8 cellular contexts compared by ENCODE assay signal in genomic region chr3:184135911-184136260, GRCh38. TPM values are rescaled to one million over a fixed set of nuclear protein-coding genes. Genes with fewer than 3 reads are reported as not detected.
DNase-seq lines count a peak whose midpoint lies in the region; ATAC-seq and TF ChIP-seq lines count a peak whose summit lies in the region.

No MANE protein-coding gene starts in this region.

- H3K27ac ChIP-seq in C4-2B: peak overlapping the region; percentile 99
- no peak overlapping the region for H3K27ac ChIP-seq in duodenal mucosa (ENCODE audit: low read depth, low read length)
- peak overlapping the region; percentile 79 for H3K27ac ChIP-seq in neural cell (ENCODE audit: low read length)

- H3K27me3 ChIP-seq in Loucy (ENCODE audit: insufficient read depth, low read length, poor library complexity, severe bottlenecking): no peaks in the 10 kb centered on the region
- H3K27me3 ChIP-seq in duodenal mucosa (ENCODE audit: control insufficient read depth in 1 of 2, insufficient read depth in 2 of 2, low read length in 2 of 2): no peaks in the 10 kb centered on the region
- H3K27me3 ChIP-seq in neural cell (ENCODE audit: insufficient read depth, low read depth, low read length): no peaks in the 10 kb centered on the region

- no peak for TF ChIP-seq CTCF in C4-2B (conservative IDR thresholded peaks at IDR 0.05)
- no peak for TF ChIP-seq CTCF in Loucy (conservative IDR thresholded peaks at IDR 0.05; ENCODE audit: low read length)
- TF ChIP-seq CTCF in neural cell (IDR thresholded peaks at IDR 0.05; ENCODE audit: poor library complexity, severe bottlenecking): no peak

- H4K20me1 ChIP-seq in Loucy (ENCODE audit: insufficient read depth, low read length, poor library complexity, severe bottlenecking): peaks cover 21% of the 10 kb centered on the region
- H4K20me1 ChIP-seq in neural cell (ENCODE audit: insufficient read depth): no peaks in the 10 kb centered on the region

- no peak for TF ChIP-seq EP300 in neural cell (conservative IDR thresholded peaks at IDR 0.05; ENCODE audit: poor library complexity, severe bottlenecking)

- DNase-seq in NCI-H1105 treated with DMSO at 0.1 percent for 48 hours (lab: John Stamatoyannopoulos, UW) (no peak), SIG-M5 treated with dmso at 0.1 percent for 504 hours (lab: John Stamatoyannopoulos, UW; ENCODE audit: unreplicated experiment) (no peak)

- no peaks in the 10 kb centered on the region for H3K9me3 ChIP-seq in Loucy (ENCODE audit: insufficient read depth, low read depth, low read length)
- H3K9me3 ChIP-seq in duodenal mucosa (ENCODE audit: control insufficient read depth in 1 of 2, low read length in 2 of 2): no peaks in the 10 kb centered on the region
- H3K9me3 ChIP-seq in neural cell (ENCODE audit: low read length): no peaks in the 10 kb centered on the region

- no peak for TF ChIP-seq RAD21 in neural cell (conservative IDR thresholded peaks at IDR 0.05)

- ATAC-seq in HG03196 (IDR thresholded peaks at IDR 0.05; ENCODE audit: unreplicated experiment): no peak
- ATAC-seq in HG02642 (IDR thresholded peaks at IDR 0.05; ENCODE audit: poor library complexity, unreplicated experiment): no peak

- H3K4me2 ChIP-seq in Loucy (ENCODE audit: low read depth, low read length, poor library complexity, severe bottlenecking): peak overlapping the region; percentile 88
- H3K4me2 ChIP-seq in neural cell (ENCODE audit: low read length): peak overlapping the region; percentile 83

- no peaks in the 10 kb centered on the region for H3K9me2 ChIP-seq in Loucy (replicated peaks; ENCODE audit: low read depth, low read length)
- no peaks in the 10 kb centered on the region for H3K9me2 ChIP-seq in neural cell (ENCODE audit: insufficient read depth, low read length)

- H3K9ac ChIP-seq in Loucy (ENCODE audit: low read depth, low read length, poor library complexity, severe bottlenecking): peak overlapping the region; percentile 94
- H3K9ac ChIP-seq in duodenal mucosa (ENCODE audit: low read depth in 1 of 2, low read length in 2 of 2): peak overlapping the region; percentile 98 to 99
- peak overlapping the region; percentile 81 for H3K9ac ChIP-seq in neural cell (ENCODE audit: low read length)

- H3F3A ChIP-seq in Loucy (ENCODE audit: low read depth) (no peaks in the 10 kb centered on the region), neural cell (ENCODE audit: insufficient read depth, low read length, poor library complexity, severe bottlenecking) (peaks cover 3% of the 10 kb centered on the region)

- H3K36me3 ChIP-seq in Loucy (ENCODE audit: insufficient read depth, low read length) (peaks cover 8% of the 10 kb centered on the region; the same call in 1 of the 2 replicates), duodenal mucosa (ENCODE audit: control insufficient read depth in 1 of 2, insufficient read depth in 2 of 2, low read length in 2 of 2) (peaks cover 14 to 24% of the 10 kb centered on the region in 2 donors), neural cell (ENCODE audit: insufficient read depth, low read length) (no peaks in the 10 kb centered on the region)

- H3K4me1 ChIP-seq in Loucy (ENCODE audit: insufficient read depth, low read length, poor library complexity, severe bottlenecking) (peaks cover 27% of the 10 kb centered on the region), duodenal mucosa (ENCODE audit: control insufficient read depth in 1 of 2, insufficient read depth in 2 of 2, low read length in 2 of 2) (peaks cover 24 to 28% of the 10 kb centered on the region in 2 donors)

- peaks cover 44% of the 10 kb centered on the region for H3K79me2 ChIP-seq in Loucy (ENCODE audit: insufficient read depth, low read length)
- H3K79me2 ChIP-seq in neural cell (replicated peaks; ENCODE audit: insufficient read depth, low read length): peaks cover 24% of the 10 kb centered on the region

- H3K4me3 ChIP-seq in Loucy (ENCODE audit: low read length, poor library complexity, severe bottlenecking): peak overlapping the region; percentile 97
- peak overlapping the region; percentile 98 to 100 for H3K4me3 ChIP-seq in duodenal mucosa (ENCODE audit: low read depth in 1 of 2, low read length in 2 of 2)
- peak overlapping the region; percentile 75 for H3K4me3 ChIP-seq in neural cell (ENCODE audit: low read length)

- peak overlapping the region; percentile 96 for H2AFZ ChIP-seq in Loucy (ENCODE audit: low read length)
- peak overlapping the region; percentile 58 for H2AFZ ChIP-seq in neural cell (ENCODE audit: low read depth, low read length)

TF ChIP-seq in neural cell, 6 proteins besides CTCF, POLR2A, EP300 and RAD21:
- TF ChIP-seq SMC3 (conservative IDR thresholded peaks at IDR 0.05; ENCODE audit: poor library complexity): no peak
- TF ChIP-seq, protein P1, sequence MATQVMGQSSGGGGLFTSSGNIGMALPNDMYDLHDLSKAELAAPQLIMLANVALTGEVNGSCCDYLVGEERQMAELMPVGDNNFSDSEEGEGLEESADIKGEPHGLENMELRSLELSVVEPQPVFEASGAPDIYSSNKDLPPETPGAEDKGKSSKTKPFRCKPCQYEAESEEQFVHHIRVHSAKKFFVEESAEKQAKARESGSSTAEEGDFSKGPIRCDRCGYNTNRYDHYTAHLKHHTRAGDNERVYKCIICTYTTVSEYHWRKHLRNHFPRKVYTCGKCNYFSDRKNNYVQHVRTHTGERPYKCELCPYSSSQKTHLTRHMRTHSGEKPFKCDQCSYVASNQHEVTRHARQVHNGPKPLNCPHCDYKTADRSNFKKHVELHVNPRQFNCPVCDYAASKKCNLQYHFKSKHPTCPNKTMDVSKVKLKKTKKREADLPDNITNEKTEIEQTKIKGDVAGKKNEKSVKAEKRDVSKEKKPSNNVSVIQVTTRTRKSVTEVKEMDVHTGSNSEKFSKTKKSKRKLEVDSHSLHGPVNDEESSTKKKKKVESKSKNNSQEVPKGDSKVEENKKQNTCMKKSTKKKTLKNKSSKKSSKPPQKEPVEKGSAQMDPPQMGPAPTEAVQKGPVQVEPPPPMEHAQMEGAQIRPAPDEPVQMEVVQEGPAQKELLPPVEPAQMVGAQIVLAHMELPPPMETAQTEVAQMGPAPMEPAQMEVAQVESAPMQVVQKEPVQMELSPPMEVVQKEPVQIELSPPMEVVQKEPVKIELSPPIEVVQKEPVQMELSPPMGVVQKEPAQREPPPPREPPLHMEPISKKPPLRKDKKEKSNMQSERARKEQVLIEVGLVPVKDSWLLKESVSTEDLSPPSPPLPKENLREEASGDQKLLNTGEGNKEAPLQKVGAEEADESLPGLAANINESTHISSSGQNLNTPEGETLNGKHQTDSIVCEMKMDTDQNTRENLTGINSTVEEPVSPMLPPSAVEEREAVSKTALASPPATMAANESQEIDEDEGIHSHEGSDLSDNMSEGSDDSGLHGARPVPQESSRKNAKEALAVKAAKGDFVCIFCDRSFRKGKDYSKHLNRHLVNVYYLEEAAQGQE (IDR thresholded peaks at IDR 0.05; ENCODE audit: borderline replicate concordance): no peak
- no peak for TF ChIP-seq TAF1 (IDR thresholded peaks at IDR 0.05; ENCODE audit: low read depth)
- no peak for TF ChIP-seq MXI1 (conservative IDR thresholded peaks at IDR 0.05; ENCODE audit: poor library complexity, severe bottlenecking)
- TF ChIP-seq EZH2 (IDR thresholded peaks at IDR 0.05; ENCODE audit: borderline replicate concordance, insufficient read depth, low read length, poor library complexity, severe bottlenecking): no peak

RNA-seq across cellular contexts. Expression of gene EIF2B5, which starts 0.7 kb away (rescaled TPM):
- polyA plus RNA-seq in neural cell: 109 and 112 TPM in 2 replicates
- polyA minus RNA-seq in neural cell: 49.0 and 55.5 TPM in 2 replicates

RNA-seq across cellular contexts. Expression of gene DVL3, which starts 19.3 kb away (rescaled TPM):
- polyA plus RNA-seq in neural cell: 78.9 and 95.1 TPM in 2 replicates
- polyA minus RNA-seq in neural cell: 46.2 and 46.7 TPM in 2 replicates

RNA-seq across cellular contexts. Expression of gene AP2M1, which starts 38.8 kb away (rescaled TPM):
- polyA plus RNA-seq in neural cell: 551 and 561 TPM in 2 replicates
- polyA minus RNA-seq in neural cell: 453 and 461 TPM in 2 replicates

RNA-seq across cellular contexts. Expression of gene HTR3E, which starts 39.0 kb away (rescaled TPM):
- polyA plus RNA-seq in neural cell: not detected in 2 replicates
- not detected in 2 replicates for polyA minus RNA-seq in neural cell

RNA-seq across cellular contexts. Expression of gene ABCF3, which starts 50.1 kb away (rescaled TPM):
- polyA plus RNA-seq in neural cell: 40.3 and 52.6 TPM in 2 replicates
- polyA minus RNA-seq in neural cell: 58.1 and 75.2 TPM in 2 replicates
